1 cellular context compared by ENCODE assay signal in the genomic region with DNA sequence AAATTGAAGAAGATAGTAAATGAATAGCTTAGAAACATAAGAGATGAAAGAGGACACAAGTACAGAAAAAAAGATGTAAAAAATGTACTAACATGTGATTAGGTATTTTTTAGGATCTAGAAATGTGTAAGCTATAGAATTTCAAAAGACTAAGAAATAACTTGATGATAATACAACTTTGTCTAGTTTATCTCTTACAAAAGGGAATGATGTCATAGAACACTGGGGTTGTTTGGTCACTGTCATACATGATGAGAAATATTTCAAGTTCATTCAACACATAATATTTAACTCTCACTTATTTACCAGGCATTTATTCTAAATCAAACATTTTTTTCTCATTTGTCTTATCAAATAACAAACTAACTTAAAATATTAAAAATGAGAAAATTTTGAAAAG.
TF ChIP-seq lines count a peak whose summit lies in the region.

No MANE protein-coding gene starts in this region.

TF ChIP-seq in HepG2, 621 proteins besides CTCF, POLR2A, EP300 and RAD21 (continued from another document):
- no peak for TF ChIP-seq ZNF589 (CRISPR knock-in tag; conservative IDR thresholded peaks at IDR 0.05)
- TF ChIP-seq HMGA1 (CRISPR knock-in tag; conservative IDR thresholded peaks at IDR 0.05), result no peak
- TF ChIP-seq CREB1 (IDR thresholded peaks at IDR 0.05), result 0 out of 2 replicates have a peak, but pooled peaks have one; percentile 25
- no peak for TF ChIP-seq CREB1 (CRISPR knock-in tag; IDR thresholded peaks at IDR 0.05)
